27 cellular contexts compared by ENCODE assay signal in genomic region chr1:52119291-52119690, GRCh38.
"Had no signal": no experiment of that assay in that cellular context is flagged by ENCODE, and none has a peak within 500 bp of the region (broad histone marks: within the 10 kb centered on the region; RNA-seq: fewer than 3 reads in every experiment).

No MANE protein-coding gene starts in this region.

- H3K27me3 ChIP-seq: adrenal gland, foreskin keratinocyte, neutrophil, ovary, uterus had no signal

- H3K9me3 Mint-ChIP-seq: activated T-cell treated with anti-CD3 and anti-CD28 coated beads, Interleukin-2, amount 50 U/mL, for 4 hours; activated T-helper 2 cell treated with anti-CD3 and anti-CD28 coated beads, Interferon-gamma antibody, Interleukin-2, Interleukin-4, amounts not matched to agents 10 μg/mL and 5 μg/mL and 100 μg/mL, durations not matched to agents 14 hours and 24 hours and 36 hours; immature natural killer cell; natural killer cell; stimulated activated naive CD8-positive, alpha-beta T cell treated with anti-CD3 and anti-CD28 coated beads, Interleukin-15, Interleukin-2, amounts not matched to agents 100 ng/mL and 50 ng/mL, for 24 hours had no signal

- H3K4me3 ChIP-seq: adrenal gland, ovary, tibial nerve, uterus had no signal

- ATAC-seq: activated T-cell treated with anti-CD3 and anti-CD28 coated beads, Interleukin-2, amount 50 U/mL, for 4 hours; foreskin keratinocyte; left ventricle myocardium superior; natural killer cell; right cardiac atrium had no signal

- DNase-seq: activated CD4-positive, alpha-beta T cell treated with anti-CD3 and anti-CD28 coated beads, Interleukin-2, amount 50 U/mL, for 4 hours; activated CD8-positive, alpha-beta memory T cell treated with anti-CD3 and anti-CD28 coated beads, Interleukin-2, amount 50 U/mL, for 48 hours; activated naive CD4-positive, alpha-beta T cell; activated T-cell treated with anti-CD3 and anti-CD28 coated beads, Interleukin-2, amount 50 U/mL, for 4 hours; adrenal gland; central memory CD4-positive, alpha-beta T cell; dermis blood vessel endothelial cell; effector CD8-positive, alpha-beta T cell; foreskin keratinocyte; immature natural killer cell; left ventricle myocardium superior; mammary epithelial cell; midbrain; natural killer cell; ovary; right cardiac atrium; stimulated activated CD4-positive, alpha-beta T cell treated with anti-CD3 and anti-CD28 coated beads, Interleukin-12 subunit alpha, Interleukin-12 subunit beta, amount 100 ng/mL, for 4 hours; stimulated activated CD4-positive, alpha-beta T cell treated with anti-CD3 and anti-CD28 coated beads, Interleukin-4, amount 100 ng/mL, for 4 hours; substantia nigra; T-helper 9 cell; uterus had no signal

- H3K36me3 ChIP-seq: adrenal gland, neutrophil, ovary, tibial nerve, uterus had no signal

- H3K27me3 Mint-ChIP-seq: activated naive CD8-positive, alpha-beta T cell had no signal

- H3K27ac Mint-ChIP-seq: activated naive CD8-positive, alpha-beta T cell; activated T-helper 2 cell treated with anti-CD3 and anti-CD28 coated beads, Interferon-gamma antibody, Interleukin-2, Interleukin-4, amounts not matched to agents 10 μg/mL and 5 μg/mL and 100 μg/mL, durations not matched to agents 14 hours and 24 hours and 36 hours; natural killer cell; stimulated activated naive CD8-positive, alpha-beta T cell treated with anti-CD3 and anti-CD28 coated beads, Interleukin-15, Interleukin-2, amounts not matched to agents 100 ng/mL and 50 ng/mL, for 24 hours had no signal

- H3K36me3 Mint-ChIP-seq: activated naive CD8-positive, alpha-beta T cell; immature natural killer cell; natural killer cell had no signal

- H3K9me3 ChIP-seq: adrenal gland, neutrophil, ovary, tibial nerve, uterus had no signal

- H3K4me3 Mint-ChIP-seq: activated naive CD8-positive, alpha-beta T cell; activated T-cell treated with anti-CD3 and anti-CD28 coated beads, Interleukin-2, amount 50 U/mL, for 4 hours; immature natural killer cell; natural killer cell; stimulated activated naive CD8-positive, alpha-beta T cell treated with anti-CD3 and anti-CD28 coated beads, Interleukin-15, Interleukin-2, amounts not matched to agents 100 ng/mL and 50 ng/mL, for 24 hours had no signal

- H3K27ac ChIP-seq: adrenal gland, foreskin keratinocyte, neutrophil, ovary, tibial nerve, uterus had no signal

- H3K4me1 ChIP-seq: adrenal gland, foreskin keratinocyte, tibial nerve, uterus had no signal

- FAIRE-seq: astrocyte had no signal

- H3K4me1 Mint-ChIP-seq: immature natural killer cell, natural killer cell had no signal
